Comparison of ENCODE assay signal across 8 cellular contexts in the genomic region with DNA sequence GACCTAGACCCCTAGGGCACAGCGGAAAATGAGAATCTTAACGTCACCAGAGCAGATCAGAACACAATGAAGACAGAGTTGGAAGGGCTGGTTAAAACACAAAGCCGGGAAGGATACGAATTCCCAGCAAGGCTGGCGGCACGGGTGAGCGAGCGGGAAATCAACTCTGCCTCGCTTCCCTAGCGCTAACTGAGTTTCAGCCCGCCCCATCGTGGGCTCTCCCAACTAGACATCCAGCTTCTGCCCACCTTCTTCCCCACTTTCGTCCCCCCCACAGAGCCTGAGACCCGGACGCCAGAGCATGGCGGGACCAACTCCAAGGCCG. TPM values are rescaled to one million over a fixed set of nuclear protein-coding genes. Genes with fewer than 3 reads are reported as not detected.
DNase-seq lines count a peak whose midpoint lies in the region; ATAC-seq and TF ChIP-seq lines count a peak whose summit lies in the region.

No MANE protein-coding gene starts in this region.

- POLR2A ChIA-PET in activated CD4-positive, alpha-beta memory T cell treated with anti-CD3 and anti-CD28 coated beads, Interleukin-2, amount 10 ng/mL, durations not matched to agents 7 days and 5 days (lab: Charles Lee): interaction anchor here (0.7 to 5.3 kb wide), 8 partner anchors 10 to 217 kb away, joined by 3 to 52 read pairs (median 6); partner anchors contain the start of gene KANSL2

- H3K36me3 ChIP-seq in iPS DF 6.9 (ENCODE audit: control insufficient read depth, insufficient read depth, low read length): peaks cover 6% of the 10 kb centered on the region; the same call in 1 of the 2 replicates

- H3K4me3 ChIP-seq in iPS DF 6.9 (ENCODE audit: low read length): peak overlapping the region; percentile 79

- no CpG with 5 or more reads among the region's 17 CpGs for WGBS in iPS DF 6.9 (ENCODE audit: insufficient coverage, insufficient read length)

- no peaks in the 10 kb centered on the region for H3K27me3 Mint-ChIP-seq in HFFc6 (ENCODE audit: insufficient read depth)
- no peaks in the 10 kb centered on the region for H3K27me3 Mint-ChIP-seq in activated CD4-positive, alpha-beta memory T cell treated with anti-CD3 and anti-CD28 coated beads, Interleukin-2, amount 10 ng/mL, durations not matched to agents 7 days and 5 days
- H3K27me3 Mint-ChIP-seq in stimulated activated naive B cell treated with anti-CD40 and anti-IgM and Interleukin-4, amounts not matched to agents 10 μg/mL and 1 μg/mL and 100 μg/mL, for 72 hours: peaks cover 0 to 7% of the 10 kb centered on the region in 2 donors

- no peak for TF ChIP-seq CTCF in HFFc6 (IDR thresholded peaks at IDR 0.05)

- no peaks in the 10 kb centered on the region for H3K4me1 ChIP-seq in iPS DF 6.9 (ENCODE audit: control insufficient read depth, insufficient read depth, low read length)

- H3K36me3 Mint-ChIP-seq in HFFc6 (ENCODE audit: low read depth): peaks cover 49% of the 10 kb centered on the region
- H3K36me3 Mint-ChIP-seq in activated CD4-positive, alpha-beta memory T cell treated with anti-CD3 and anti-CD28 coated beads, Interleukin-2, amount 10 ng/mL, durations not matched to agents 7 days and 5 days (ENCODE audit: low read depth): peaks cover 61% of the 10 kb centered on the region
- H3K36me3 Mint-ChIP-seq in stimulated activated naive B cell treated with anti-CD40 and anti-IgM and Interleukin-4, amounts not matched to agents 10 μg/mL and 1 μg/mL and 100 μg/mL, for 72 hours: peaks cover 39 to 42% of the 10 kb centered on the region in 2 donors

- ATAC-seq in stimulated activated naive B cell treated with anti-CD40 and anti-IgM and Interleukin-4, amounts not matched to agents 10 μg/mL and 1 μg/mL and 100 μg/mL, for 72 hours (replicated peaks): peak in 1 of 2 donors; percentile 25

- no peak for DNase-seq in HFFc6
- no peak for DNase-seq in activated CD4-positive, alpha-beta memory T cell treated with anti-CD3 and anti-CD28 coated beads, Interleukin-2, amount 10 ng/mL, durations not matched to agents 7 days and 5 days
- no peak for DNase-seq in iPS DF 6.9 (ENCODE audit: low read depth, low spot score)
- no peak for DNase-seq in stimulated activated naive B cell treated with anti-CD40 and anti-IgM and Interleukin-4, amounts not matched to agents 10 μg/mL and 1 μg/mL and 100 μg/mL, for 72 hours
- no peak for DNase-seq in NCI-H1105 treated with DMSO at 0.1 percent for 48 hours (lab: John Stamatoyannopoulos, UW)
- DNase-seq in mesenteric fat pad (ENCODE audit: low spot score): no peak
- no peak for DNase-seq in NCI-H2081 treated with DMSO at 0.1 percent for 48 hours (lab: John Stamatoyannopoulos, UW)
- no peak for DNase-seq in mucosa of gallbladder (ENCODE audit: low spot score)

- peaks cover 40% of the 10 kb centered on the region for H3K4me1 Mint-ChIP-seq in HFFc6 (ENCODE audit: low read depth)
- peaks cover 47% of the 10 kb centered on the region for H3K4me1 Mint-ChIP-seq in activated CD4-positive, alpha-beta memory T cell treated with anti-CD3 and anti-CD28 coated beads, Interleukin-2, amount 10 ng/mL, durations not matched to agents 7 days and 5 days
- H3K4me1 Mint-ChIP-seq in stimulated activated naive B cell treated with anti-CD40 and anti-IgM and Interleukin-4, amounts not matched to agents 10 μg/mL and 1 μg/mL and 100 μg/mL, for 72 hours: peaks cover 15 to 35% of the 10 kb centered on the region in 2 donors

- H3K27me3 ChIP-seq in iPS DF 6.9 (ENCODE audit: control insufficient read depth, insufficient read depth, low read length): no peaks in the 10 kb centered on the region

- CTCF ChIA-PET in activated CD4-positive, alpha-beta memory T cell treated with anti-CD3 and anti-CD28 coated beads, Interleukin-2, amount 10 ng/mL, durations not matched to agents 7 days and 5 days (lab: Charles Lee): interaction anchor here (1.7 to 2.3 kb wide), 2 partner anchors 34 to 37 kb away, joined by 5 to 7 read pairs; partner anchors contain the start of gene KANSL2

- H3K27ac Mint-ChIP-seq in HFFc6: peak overlapping the region; percentile 99
- H3K27ac Mint-ChIP-seq in activated CD4-positive, alpha-beta memory T cell treated with anti-CD3 and anti-CD28 coated beads, Interleukin-2, amount 10 ng/mL, durations not matched to agents 7 days and 5 days: peak overlapping the region; percentile 97
- peak overlapping the region; percentile 99 for H3K27ac Mint-ChIP-seq in stimulated activated naive B cell treated with anti-CD40 and anti-IgM and Interleukin-4, amounts not matched to agents 10 μg/mL and 1 μg/mL and 100 μg/mL, for 72 hours

- H3K27ac ChIP-seq in iPS DF 6.9 (ENCODE audit: low read length): no peak overlapping the region

- H3K9me3 ChIP-seq in iPS DF 6.9 (ENCODE audit: control insufficient read depth, insufficient read depth, low read length): no peaks in the 10 kb centered on the region

- peak overlapping the region; percentile 99 for H3K4me3 Mint-ChIP-seq in HFFc6
- peak overlapping the region; percentile 87 for H3K4me3 Mint-ChIP-seq in activated CD4-positive, alpha-beta memory T cell treated with anti-CD3 and anti-CD28 coated beads, Interleukin-2, amount 10 ng/mL, durations not matched to agents 7 days and 5 days
- H3K4me3 Mint-ChIP-seq in stimulated activated naive B cell treated with anti-CD40 and anti-IgM and Interleukin-4, amounts not matched to agents 10 μg/mL and 1 μg/mL and 100 μg/mL, for 72 hours: peak overlapping the region; percentile 85 to 90

- H3K9me3 Mint-ChIP-seq in HFFc6: peaks cover 15% of the 10 kb centered on the region
- H3K9me3 Mint-ChIP-seq in activated CD4-positive, alpha-beta memory T cell treated with anti-CD3 and anti-CD28 coated beads, Interleukin-2, amount 10 ng/mL, durations not matched to agents 7 days and 5 days: peaks cover 19% of the 10 kb centered on the region
- peaks cover 17 to 19% of the 10 kb centered on the region in 2 donors for H3K9me3 Mint-ChIP-seq in stimulated activated naive B cell treated with anti-CD40 and anti-IgM and Interleukin-4, amounts not matched to agents 10 μg/mL and 1 μg/mL and 100 μg/mL, for 72 hours

RNA-seq across cellular contexts. Expression of gene CCNT1, which starts 0.4 kb away (rescaled TPM):
- total RNA-seq in HFFc6 (2021; fragmentation: NEBNext Ultra II Directional; extraction: Animal tissue kit (Norgen Biotek cat#: 25700)): 10 to 100 TPM; 30.7 to 36.7 (median 31.3) TPM
- total RNA-seq in activated CD4-positive, alpha-beta memory T cell treated with anti-CD3 and anti-CD28 coated beads, Interleukin-2, amount 10 ng/mL, durations not matched to agents 7 days and 5 days: 10 to 100 TPM; 56.9 to 57.4 TPM
- total RNA-seq in mesenteric fat pad (28.9 TPM), mucosa of gallbladder (30.1 TPM)

RNA-seq across cellular contexts. Expression of gene KANSL2, which starts 34.1 kb away (rescaled TPM):
- total RNA-seq in HFFc6 (2021; fragmentation: NEBNext Ultra II Directional; extraction: Animal tissue kit (Norgen Biotek cat#: 25700)): 10 to 100 TPM; 17.6 to 28.8 (median 23.2) TPM
- 10 to 100 TPM; 40.3 to 42.2 TPM for total RNA-seq in activated CD4-positive, alpha-beta memory T cell treated with anti-CD3 and anti-CD28 coated beads, Interleukin-2, amount 10 ng/mL, durations not matched to agents 7 days and 5 days
- total RNA-seq in mesenteric fat pad (19.0 TPM), mucosa of gallbladder (23.5 TPM)
